Comparison of ENCODE assay signal across 8 cellular contexts in genomic region chr1:154183045-154183968, GRCh38. TPM values are rescaled to one million over a fixed set of nuclear protein-coding genes. Genes with fewer than 3 reads are reported as not detected.
DNase-seq lines count a peak whose midpoint lies in the region; ATAC-seq and TF ChIP-seq lines count a peak whose summit lies in the region.

No MANE protein-coding gene starts in this region.

- H3K27ac ChIP-seq in upper lobe of right lung = peak overlapping the region; percentile 96

- H3K36me3 ChIP-seq in upper lobe of right lung = peaks cover 5% of the 10 kb centered on the region

- no peaks in the 10 kb centered on the region for H3K27me3 ChIP-seq in upper lobe of right lung

- ATAC-seq in HG02852 (IDR thresholded peaks at IDR 0.05; ENCODE audit: unreplicated experiment) = peak; percentile 71
- ATAC-seq in left cardiac atrium = peak; percentile 96
- peak; percentile 95 for ATAC-seq in upper lobe of right lung

- H3K4me3 ChIP-seq in upper lobe of right lung = peak overlapping the region; percentile 98

- TF ChIP-seq CTCF in GM13976 (IDR thresholded peaks at IDR 0.05; ENCODE audit: borderline replicate concordance, control extremely low read depth, extremely low read depth, insufficient read depth, missing control alignments) (peak; percentile 2), upper lobe of right lung (IDR thresholded peaks at IDR 0.05) (no peak)

- H3K4me1 ChIP-seq in upper lobe of right lung = peaks cover 37% of the 10 kb centered on the region

- in situ Hi-C loops in GM13976 (cut with MboI; ENCODE audit: low sequenced_read_pairs, unreplicated experiment) = no loop called here

- H3K9me3 ChIP-seq in upper lobe of right lung = no peaks in the 10 kb centered on the region

- peak; percentile 96 for DNase-seq in GM13976 (ENCODE audit: low spot score)
- peak; percentile 96 for DNase-seq in NCI-H146 treated with DMSO at 0.1 percent for 48 hours (lab: John Stamatoyannopoulos, UW; ENCODE audit: unreplicated experiment)
- DNase-seq in T-helper 1 cell = peak; percentile 82 to 95 (median 90)
- peak; percentile 93 for DNase-seq in amniotic stem cell (lab: John Stamatoyannopoulos, UW)
- peak; percentile 96 for DNase-seq in left cardiac atrium
- DNase-seq in posterior vena cava (ENCODE audit: low spot score) = peak; percentile 99
- DNase-seq in upper lobe of right lung = peak; percentile 99

- intact Hi-C loops in left cardiac atrium (cut with DNase I) = no loop called here
- intact Hi-C loops in posterior vena cava (cut with DNase I) = no loop called here
- intact Hi-C loops in upper lobe of right lung (cut with DNase I) = no loop called here

RNA-seq across cellular contexts. Expression of gene TPM3, which starts 8.6 kb away (rescaled TPM):
- total RNA-seq in left cardiac atrium = 100 to 1,000 TPM; 287 to 561 TPM
- total RNA-seq in posterior vena cava = 100 to 1,000 TPM; 177 to 189 TPM
- total RNA-seq in upper lobe of right lung = 326 TPM

RNA-seq across cellular contexts. Expression of gene CFAP141, which starts 22.8 kb away (rescaled TPM):
- total RNA-seq in left cardiac atrium (not detected), posterior vena cava (not detected), upper lobe of right lung (not detected)

RNA-seq across cellular contexts. Expression of gene NUP210L, which starts 28.4 kb away (rescaled TPM):
- total RNA-seq in left cardiac atrium (under 1 TPM; 0.13 to 0.74 TPM), posterior vena cava (under 1 TPM; 0.05 to 0.14 TPM), upper lobe of right lung (2.1 TPM)

RNA-seq across cellular contexts. Expression of gene UBAP2L, which starts 37.4 kb away (rescaled TPM):
- total RNA-seq in left cardiac atrium (100 to 1,000 TPM in 1 of 2 donors, 10 to 100 TPM in 1; 88.5 to 106 TPM), posterior vena cava (100 to 1,000 TPM in 1 of 2 donors, 10 to 100 TPM in 1; 94.2 to 104 TPM), upper lobe of right lung (156 TPM)

Comparison
In these comparisons a context has a peak if more than half of its experiments do, and no peak if none do; other contexts are left out.
1. Peak in every context shown above with its lines: DNase-seq, ATAC-seq, H3K4me3 ChIP-seq and H3K27ac ChIP-seq.